8 cellular contexts compared by ENCODE assay signal in the genomic region with DNA sequence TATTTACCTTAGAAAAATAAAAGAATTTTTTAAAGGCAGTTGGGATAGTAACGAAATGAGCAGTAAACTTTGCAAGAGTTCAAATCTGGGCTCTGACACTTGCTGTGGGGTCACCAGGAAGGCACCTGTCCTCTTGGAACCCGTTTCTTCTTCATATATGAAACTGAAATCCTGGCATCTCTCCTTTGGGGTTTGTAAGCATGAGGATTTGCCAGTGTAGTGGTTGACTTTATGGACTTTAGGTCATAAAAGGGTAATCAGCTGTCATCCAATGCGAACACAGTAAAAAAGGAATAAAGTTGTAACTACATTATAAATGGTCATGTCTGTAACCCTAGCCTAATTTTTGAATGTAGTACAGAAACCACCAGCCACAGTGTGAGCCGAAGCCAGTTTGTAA. TPM values are rescaled to one million over a fixed set of nuclear protein-coding genes. Genes with fewer than 3 reads are reported as not detected.
DNase-seq lines count a peak whose midpoint lies in the region; ATAC-seq and TF ChIP-seq lines count a peak whose summit lies in the region.

No MANE protein-coding gene starts in this region.

- H3K27ac Mint-ChIP-seq in progenitor cell of endocrine pancreas, result peak overlapping the region; percentile 94

- no peak for TF ChIP-seq POLR2A in esophagus muscularis mucosa (IDR thresholded peaks at IDR 0.05; ENCODE audit: low read depth)

- H3K4me3 ChIP-seq in Panc1 (ENCODE audit: low read depth in 2 of 2, low read length in 2 of 2), result peak overlapping the region; percentile 82 to 85
- H3K4me3 ChIP-seq in esophagus muscularis mucosa, result peak overlapping the region; percentile 92 to 97 (median 96)

- no peak for TF ChIP-seq EP300 in esophagus muscularis mucosa (IDR thresholded peaks at IDR 0.05)

- peak overlapping the region; percentile 66 for H3K9ac ChIP-seq in ES-I3 (ENCODE audit: low read depth, low read length)

- intact Hi-C loops in Panc1 (cut with micrococcal nuclease; ENCODE audit: unreplicated experiment) (no loop called here), esophagus muscularis mucosa (cut with DNase I) (no loop called here)

- no peaks in the 10 kb centered on the region for H3K27me3 ChIP-seq in Panc1 (ENCODE audit: control insufficient read depth, insufficient read depth, low read length)
- H3K27me3 ChIP-seq in esophagus muscularis mucosa, result no peaks in the 10 kb centered on the region

- H3K4me3 Mint-ChIP-seq in progenitor cell of endocrine pancreas (ENCODE audit: low read depth), result peak overlapping the region; percentile 92

- H3K27ac ChIP-seq in Panc1 (ENCODE audit: low read length), result peak overlapping the region; percentile 76
- H3K27ac ChIP-seq in esophagus muscularis mucosa (replicated peaks in 1 of 4), result peak overlapping the region; percentile 92 to 96 (median 94)

- peaks cover 5% of the 10 kb centered on the region for H3K27me3 Mint-ChIP-seq in progenitor cell of endocrine pancreas

- WGBS in esophagus muscularis mucosa, result 18% methylated on average over 4 of the region's 4 CpGs

- POLR2A ChIA-PET in Panc1 (lab: Charles Lee), result no interaction called here

- peaks cover 43% of the 10 kb centered on the region for H3K4me1 Mint-ChIP-seq in progenitor cell of endocrine pancreas (ENCODE audit: low read depth)

- CTCF ChIA-PET in Panc1 (lab: Charles Lee), result no interaction called here

- DNase-seq in Panc1 (ENCODE audit: low read depth, low spot score) (no peak), esophagus muscularis mucosa (ENCODE audit: extremely low spot score) (no peak), progenitor cell of endocrine pancreas (ENCODE audit: low spot score, unreplicated experiment) (no peak), medulla oblongata (ENCODE audit: extremely low spot score) (no peak), anterior cingulate cortex (lab: John Stamatoyannopoulos, UW) (no peak), NCI-H1417 (lab: John Stamatoyannopoulos, UW) (no peak), HPDE6-E6E7 (ENCODE audit: extremely low spot score) (no peak)

- H3K36me3 Mint-ChIP-seq in progenitor cell of endocrine pancreas (ENCODE audit: insufficient read depth), result no peaks in the 10 kb centered on the region

- H3K4me1 ChIP-seq in ES-I3 (ENCODE audit: insufficient read depth, low read length) (no peaks in the 10 kb centered on the region; the same call in 1 of the 2 replicates), Panc1 (ENCODE audit: control insufficient read depth, insufficient read depth, low read length) (peaks cover 14% of the 10 kb centered on the region), esophagus muscularis mucosa (peaks cover 51 to 63% (median 60%) of the 10 kb centered on the region in 4 donors)

- H3K36me3 ChIP-seq in ES-I3 (ENCODE audit: insufficient read depth, low read length) (no peaks in the 10 kb centered on the region), Panc1 (ENCODE audit: control insufficient read depth, insufficient read depth, low read length) (peaks cover 2% of the 10 kb centered on the region; the same call in 1 of the 2 replicates), esophagus muscularis mucosa (no peaks in the 10 kb centered on the region)

- in situ Hi-C loops in Panc1 (cut with HindIII; ENCODE audit: low pct_unique_long_range_greater_than_20kb, low sequenced_read_pairs), result no loop called here

- ATAC-seq in Panc1, result no peak

- no peaks in the 10 kb centered on the region for H3K9me3 ChIP-seq in ES-I3 (ENCODE audit: control insufficient read depth, insufficient read depth, low read length)
- H3K9me3 ChIP-seq in Panc1 (ENCODE audit: control insufficient read depth, insufficient read depth, low read depth, low read length), result no peaks in the 10 kb centered on the region
- no peaks in the 10 kb centered on the region for H3K9me3 ChIP-seq in esophagus muscularis mucosa

- no peaks in the 10 kb centered on the region for H3K9me3 Mint-ChIP-seq in progenitor cell of endocrine pancreas (ENCODE audit: low read depth)

- BruUV-seq in Panc1 (replicated peaks; lab: Mats Ljungman, UMichigan), result no TSS peak

- TF ChIP-seq CTCF in Panc1 (IDR thresholded peaks at IDR 0.05) (no peak), esophagus muscularis mucosa (IDR thresholded peaks at IDR 0.05) (no peak), progenitor cell of endocrine pancreas (IDR thresholded peaks at IDR 0.05; ENCODE audit: unreplicated experiment) (no peak)

RNA-seq across cellular contexts. Expression of a gene that starts 1.3 kb away (rescaled TPM):
- total RNA-seq in Panc1 (2021; ENCODE audit: unreplicated experiment) (42.7 TPM), esophagus muscularis mucosa (10 to 100 TPM; 28.5 to 30.7 (median 29.5) TPM), progenitor cell of endocrine pancreas (53.7 and 55.4 TPM in 2 replicates)
- polyA plus RNA-seq in Panc1 (2012; ENCODE audit: insufficient read length), result 23.1 TPM
